Comparison of ENCODE assay signal across 14 cellular contexts in the genomic region with DNA sequence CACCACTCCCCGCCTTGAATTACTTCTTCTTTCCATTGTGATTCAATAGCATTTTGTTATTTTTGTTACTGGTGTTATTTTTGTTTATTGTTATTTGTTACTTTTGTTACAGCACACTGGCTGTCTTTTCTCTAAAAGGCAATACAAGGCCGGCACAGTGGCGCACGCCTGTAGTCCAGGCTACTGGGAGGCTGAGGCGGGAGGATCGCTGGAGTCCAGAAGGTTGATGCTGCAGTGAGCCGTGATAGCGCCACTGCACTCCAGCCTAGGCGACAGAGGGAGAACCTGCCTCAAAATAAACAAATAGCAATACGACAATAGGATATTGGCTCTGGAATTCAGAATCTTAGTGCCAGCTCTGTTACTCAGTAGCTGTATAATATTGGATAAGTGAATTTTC. TPM values are rescaled to one million over a fixed set of nuclear protein-coding genes. Genes with fewer than 3 reads are reported as not detected.
A peak's percentile ranks its signal among the peaks of the same experiment; 100 is the strongest.
DNase-seq lines count a peak whose midpoint lies in the region; ATAC-seq lines count a peak whose summit lies in the region.
"Had no signal": no experiment of that assay in that cellular context is flagged by ENCODE, and none has a peak within 500 bp of the region (broad histone marks: within the 10 kb centered on the region; RNA-seq: fewer than 3 reads in every experiment).

No MANE protein-coding gene starts in this region.

- H3K36me3 ChIP-seq in CD4-positive, alpha-beta memory T cell (ENCODE audit: insufficient read depth, low read length), result peaks cover 15% of the 10 kb centered on the region
- no peaks in the 10 kb centered on the region; the same call in 1 of the 2 replicates for H3K36me3 ChIP-seq in ES-I3 (ENCODE audit: insufficient read depth, low read length)

- H3K27ac ChIP-seq in CD4-positive, alpha-beta memory T cell (ENCODE audit: low read depth, low read length), result peak overlapping the region; percentile 88

- H3K4me3 Mint-ChIP-seq in CD4-positive, alpha-beta memory T cell, result peak overlapping the region in 1 of 8 donors; percentile 11
- H3K4me3 Mint-ChIP-seq in T-cell, result peak overlapping the region in 1 of 3 donors; percentile 80
- H3K4me3 Mint-ChIP-seq in naive thymus-derived CD8-positive, alpha-beta T cell, result peak overlapping the region in 1 of 10 donors; percentile 8

- H3K4me3 ChIP-seq in CD4-positive, alpha-beta memory T cell (ENCODE audit: low read length in 2 of 2), result no peak overlapping the region

- peak overlapping the region; percentile 11 to 88 (median 68) for H3K27ac Mint-ChIP-seq in CD4-positive, alpha-beta memory T cell
- H3K27ac Mint-ChIP-seq in T-cell, result peak overlapping the region; percentile 71 to 74
- H3K27ac Mint-ChIP-seq in naive thymus-derived CD8-positive, alpha-beta T cell, result peak overlapping the region; percentile 48 to 88 (median 75)
- H3K27ac Mint-ChIP-seq: nephron progenitor cell had no signal

- H3K27me3 ChIP-seq in CD4-positive, alpha-beta memory T cell (ENCODE audit: insufficient read depth, low read length), result no peaks in the 10 kb centered on the region
- H3K27me3 ChIP-seq: ascending aorta, tibial artery had no signal

- POLR2A ChIA-PET in CD4-positive, alpha-beta memory T cell (lab: Charles Lee; ENCODE audit: partially characterized antibody), result interaction anchor here (1.4 to 5.8 kb wide), 10 partner anchors 9 to 416 kb away, joined by 4 to 96 read pairs (median 14); partner anchors contain the start of genes CXorf65, FOXO4, OGT and SNX12
- POLR2A ChIA-PET in T-cell (lab: Charles Lee), result interaction anchor here in 1 of 2 donors (2.0 to 2.1 kb wide), 2 partner anchors 13 to 15 kb away, joined by 9 to 28 read pairs; no protein-coding TSS in a partner anchor
- POLR2A ChIA-PET in naive thymus-derived CD8-positive, alpha-beta T cell (lab: Charles Lee), result interaction anchor here (1.5 to 5.0 kb wide), 4 partner anchors 11 to 249 kb away, joined by 11 to 134 read pairs (median 24); partner anchors contain the start of genes CXorf65, FOXO4 and TAF1

- H3K4me1 ChIP-seq in CD4-positive, alpha-beta memory T cell (ENCODE audit: insufficient read depth, low read length), result peaks cover 34% of the 10 kb centered on the region
- H3K4me1 ChIP-seq in ES-I3 (ENCODE audit: insufficient read depth, low read length), result no peaks in the 10 kb centered on the region

- intact Hi-C loops in CD4-positive, alpha-beta memory T cell (cut with micrococcal nuclease), result loop anchor here (10.0 kb wide), 1 partner anchor 417 kb away; the partner anchor contains the start of gene OGT

- no peak for DNase-seq in CD4-positive, alpha-beta memory T cell
- DNase-seq in T-cell (no peak), H4 (ENCODE audit: low spot score) (no peak), GDM1 (lab: John Stamatoyannopoulos, UW) (no peak), cerebellar nuclear complex (lab: John Stamatoyannopoulos, UW) (no peak)
- no peak for DNase-seq in naive thymus-derived CD8-positive, alpha-beta T cell
- DNase-seq: Calu3, kidney, nephron progenitor cell, tibial artery had no signal

- H3K9me3 Mint-ChIP-seq in CD4-positive, alpha-beta memory T cell, result no peaks in the 10 kb centered on the region
- no peaks in the 10 kb centered on the region for H3K9me3 Mint-ChIP-seq in T-cell
- H3K9me3 Mint-ChIP-seq in naive thymus-derived CD8-positive, alpha-beta T cell, result no peaks in the 10 kb centered on the region

- no peak for ATAC-seq in T-cell (replicated peaks in 1 of 4)
- ATAC-seq in naive thymus-derived CD8-positive, alpha-beta T cell, result no peak

- H3K4me1 Mint-ChIP-seq in CD4-positive, alpha-beta memory T cell, result peaks cover 15 to 50% (median 35%) of the 10 kb centered on the region in 4 donors
- H3K4me1 Mint-ChIP-seq in T-cell, result peaks cover 26 to 45% (median 39%) of the 10 kb centered on the region in 3 donors
- peaks cover 5 to 38% (median 33%) of the 10 kb centered on the region in 4 donors for H3K4me1 Mint-ChIP-seq in naive thymus-derived CD8-positive, alpha-beta T cell

- no peaks in the 10 kb centered on the region for H3K9me3 ChIP-seq in CD4-positive, alpha-beta memory T cell (ENCODE audit: control insufficient read depth in 1 of 2, low read length in 2 of 2)
- no peaks in the 10 kb centered on the region for H3K9me3 ChIP-seq in ES-I3 (ENCODE audit: control insufficient read depth, insufficient read depth, low read length)
- H3K9me3 ChIP-seq: ascending aorta, tibial artery had no signal

- H3K27me3 Mint-ChIP-seq in CD4-positive, alpha-beta memory T cell, result no peaks in the 10 kb centered on the region
- no peaks in the 10 kb centered on the region for H3K27me3 Mint-ChIP-seq in T-cell
- no peaks in the 10 kb centered on the region for H3K27me3 Mint-ChIP-seq in naive thymus-derived CD8-positive, alpha-beta T cell

- H3K9ac ChIP-seq in ES-I3 (ENCODE audit: low read depth, low read length), result peak overlapping the region; percentile 79; the same call in 1 of the 2 replicates

- CTCF ChIA-PET in CD4-positive, alpha-beta memory T cell (lab: Charles Lee; ENCODE audit: partially characterized antibody), result interaction anchor here (1.1 to 2.9 kb wide), 6 partner anchors 9 to 62 kb away, joined by 3 to 26 read pairs (median 12); no protein-coding TSS in a partner anchor
- CTCF ChIA-PET in T-cell (lab: Charles Lee), result interaction anchor here (0.6 to 2.9 kb wide), 5 partner anchors 11 to 43 kb away, joined by 3 to 37 read pairs (median 8); partner anchors contain the start of gene FOXO4 (in 1 of the 2)

- peaks cover 5 to 17% of the 10 kb centered on the region in 2 donors for H3K36me3 Mint-ChIP-seq in CD4-positive, alpha-beta memory T cell
- H3K36me3 Mint-ChIP-seq in T-cell, result peaks cover 10% of the 10 kb centered on the region
- peaks cover 0 to 19% (median 2%) of the 10 kb centered on the region in 3 donors for H3K36me3 Mint-ChIP-seq in naive thymus-derived CD8-positive, alpha-beta T cell

RNA-seq across cellular contexts. Expression of gene MED12, which starts 1.0 kb away (rescaled TPM):
- 10 to 100 TPM; 84.4 to 89.9 TPM for total RNA-seq in CD4-positive, alpha-beta memory T cell
- 10 to 100 TPM in 1 of 2 donors, 1 to 10 TPM in 1; 3.4 to 18.7 TPM for polyA plus RNA-seq in CD4-positive, alpha-beta memory T cell
- total RNA-seq in T-cell, result 10 to 100 TPM; 63.8 to 78.3 (median 72.0) TPM
- total RNA-seq in naive thymus-derived CD8-positive, alpha-beta T cell, result 10 to 100 TPM; 79.0 to 80.0 TPM
- polyA plus RNA-seq in naive thymus-derived CD8-positive, alpha-beta T cell, result 10 to 100 TPM in 2 of 3 donors, 1 to 10 TPM in 1; 6.6 to 17.0 (median 10.2) TPM
- 15.4 and 17.3 TPM in 2 replicates for total RNA-seq in H4 (2014; rRNA removed; shearing (Covaris generic))

RNA-seq across cellular contexts. Expression of gene IL2RG, which starts 6.0 kb away (rescaled TPM):
- total RNA-seq in CD4-positive, alpha-beta memory T cell, result 100 to 1,000 TPM; 378 to 379 TPM
- 1,000 to 10,000 TPM; 1,405 to 1,440 TPM for polyA plus RNA-seq in CD4-positive, alpha-beta memory T cell
- 100 to 1,000 TPM; 285 to 380 (median 312) TPM for total RNA-seq in T-cell
- 100 to 1,000 TPM; 286 to 301 TPM for total RNA-seq in naive thymus-derived CD8-positive, alpha-beta T cell
- 100 to 1,000 TPM; 920 to 951 (median 948) TPM for polyA plus RNA-seq in naive thymus-derived CD8-positive, alpha-beta T cell
- total RNA-seq in H4 (2014; rRNA removed; shearing (Covaris generic)), result not detected in 2 replicates
- total RNA-seq: fibroblast of villous mesenchyme had no signal

RNA-seq across cellular contexts. Expression of gene CXorf65, which starts 10.8 kb away (rescaled TPM):
- 10 to 100 TPM; 45.1 to 51.6 TPM for total RNA-seq in CD4-positive, alpha-beta memory T cell
- polyA plus RNA-seq in CD4-positive, alpha-beta memory T cell, result 1 to 10 TPM; 3.1 to 7.4 TPM
- 10 to 100 TPM; 33.8 to 86.6 (median 39.6) TPM for total RNA-seq in T-cell
- 10 to 100 TPM; 39.6 to 40.4 TPM for total RNA-seq in naive thymus-derived CD8-positive, alpha-beta T cell
- 1 to 10 TPM in 1 of 3 donors, not detected in 2; 4.4 TPM for polyA plus RNA-seq in naive thymus-derived CD8-positive, alpha-beta T cell
- total RNA-seq in H4 (2014; rRNA removed; shearing (Covaris generic)), result not detected in 2 replicates
- total RNA-seq: ascending aorta, Calu3, fibroblast of villous mesenchyme, skeletal muscle tissue had no signal

RNA-seq across cellular contexts. Expression of gene FOXO4, which starts 21.7 kb away (rescaled TPM):
- 10 to 100 TPM; 41.9 to 42.9 TPM for total RNA-seq in CD4-positive, alpha-beta memory T cell
- 1 to 10 TPM in 1 of 2 donors, under 1 TPM in 1; 0.45 to 2.6 TPM for polyA plus RNA-seq in CD4-positive, alpha-beta memory T cell
- 10 to 100 TPM; 30.4 to 45.9 (median 38.1) TPM for total RNA-seq in T-cell
- total RNA-seq in naive thymus-derived CD8-positive, alpha-beta T cell, result 10 to 100 TPM; 26.6 to 33.7 TPM
- 1 to 10 TPM; 1.3 to 2.1 (median 1.7) TPM for polyA plus RNA-seq in naive thymus-derived CD8-positive, alpha-beta T cell
- total RNA-seq in H4 (2014; rRNA removed; shearing (Covaris generic)), result 2.1 and 2.5 TPM in 2 replicates

RNA-seq across cellular contexts. Expression of gene NLGN3, which starts 27.3 kb away (rescaled TPM):
- total RNA-seq in CD4-positive, alpha-beta memory T cell, result 1 to 10 TPM; 2.2 to 2.3 TPM
- under 1 TPM; 0.21 to 0.25 TPM for polyA plus RNA-seq in CD4-positive, alpha-beta memory T cell
- 1 to 10 TPM; 2.9 to 3.7 (median 3.2) TPM for total RNA-seq in T-cell
- total RNA-seq in naive thymus-derived CD8-positive, alpha-beta T cell, result 1 to 10 TPM; 2.7 to 3.1 TPM
- under 1 TPM; 0.06 to 0.25 (median 0.14) TPM for polyA plus RNA-seq in naive thymus-derived CD8-positive, alpha-beta T cell
- total RNA-seq in H4 (2014; rRNA removed; shearing (Covaris generic)), result 0.25 and 0.31 TPM in 2 replicates

Comparison
In these comparisons a context has a peak if more than half of its experiments do, and no peak if none do; other contexts are left out.
1. RNA of gene IL2RG, which starts 6.0 kb away (total RNA-seq): 378 to 379 TPM in CD4-positive, alpha-beta memory T cell, 285 to 380 TPM in T-cell and 286 to 301 TPM in naive thymus-derived CD8-positive, alpha-beta T cell; not detected in H4; every median in the first group is over 100 times any median in the second.
2. RNA of gene CXorf65, which starts 10.8 kb away (total RNA-seq): 45.1 to 51.6 TPM in CD4-positive, alpha-beta memory T cell, 39.6 to 40.4 TPM in naive thymus-derived CD8-positive, alpha-beta T cell and 33.8 to 86.6 TPM in T-cell; not detected in H4; every median in the first group is over 10 times any median in the second.
3. Peak in every context shown above with its lines, with median percentiles within 50 percentile points of each other: H3K27ac Mint-ChIP-seq.